Comparison of ENCODE assay signal across 16 cellular contexts in genomic region chr7:107961399-107961798, GRCh38. TPM values are rescaled to one million over a fixed set of nuclear protein-coding genes. Genes with fewer than 3 reads are reported as not detected.
A peak's percentile ranks its signal among the peaks of the same experiment; 100 is the strongest.
DNase-seq lines count a peak whose midpoint lies in the region; ATAC-seq and TF ChIP-seq lines count a peak whose summit lies in the region.
"Had no signal": no experiment of that assay in that cellular context is flagged by ENCODE, and none has a peak within 500 bp of the region (broad histone marks: within the 10 kb centered on the region; RNA-seq: fewer than 3 reads in every experiment).

No MANE protein-coding gene starts in this region.

- no peak for TF ChIP-seq CTCF in MCF 10A (IDR thresholded peaks at IDR 0.05; ENCODE audit: unreplicated experiment)
- no peak for TF ChIP-seq CTCF in mammary epithelial cell (conservative IDR thresholded peaks at IDR 0.05 in 1 of 2, IDR thresholded peaks at IDR 0.05 in 1 of 2; ENCODE audit: extremely low read depth in 1 of 2, insufficient read depth in 1 of 2, low read depth in 1 of 2, low read length in 2 of 2)
- TF ChIP-seq CTCF in body of pancreas (IDR thresholded peaks at IDR 0.05) = no peak
- no peak for TF ChIP-seq CTCF in hepatocyte (IDR thresholded peaks at IDR 0.05; ENCODE audit: poor library complexity)
- TF ChIP-seq CTCF in transverse colon (IDR thresholded peaks at IDR 0.05) = no peak

- peaks cover 3% of the 10 kb centered on the region for H3K4me1 ChIP-seq in mammary epithelial cell (ENCODE audit: insufficient read depth, low read length)
- no peaks in the 10 kb centered on the region for H3K4me1 ChIP-seq in body of pancreas
- no peaks in the 10 kb centered on the region for H3K4me1 ChIP-seq in hepatocyte (ENCODE audit: insufficient read depth)
- H3K4me1 ChIP-seq in transverse colon = peaks cover 0 to 19% (median 10%) of the 10 kb centered on the region in 4 donors
- H3K4me1 ChIP-seq in effector memory CD4-positive, alpha-beta T cell (ENCODE audit: control insufficient read depth, insufficient read depth, low read length, poor library complexity, severe bottlenecking) = no peaks in the 10 kb centered on the region

- H3K27me3 ChIP-seq in mammary epithelial cell (ENCODE audit: insufficient read depth, low read length) (no peaks in the 10 kb centered on the region), body of pancreas (no peaks in the 10 kb centered on the region), hepatocyte (no peaks in the 10 kb centered on the region), transverse colon (no peaks in the 10 kb centered on the region)
- H3K27me3 ChIP-seq in effector memory CD4-positive, alpha-beta T cell (replicated peaks; ENCODE audit: control insufficient read depth, insufficient read depth, low read length, poor library complexity, severe bottlenecking) = no peaks in the 10 kb centered on the region
- H3K27me3 ChIP-seq: cardiac muscle cell had no signal

- dilution Hi-C loops in mammary epithelial cell (cut with HindIII; ENCODE audit: low sequenced_read_pairs) = no loop called here

- H3K4me2 ChIP-seq in mammary epithelial cell (ENCODE audit: insufficient read depth, low read depth, low read length) (no peak overlapping the region), hepatocyte (no peak overlapping the region)

- peak; percentile 33 for DNase-seq in MCF 10A (ENCODE audit: unreplicated experiment)
- DNase-seq in mammary epithelial cell = no peak
- DNase-seq in body of pancreas = peak in 3 of 4 donors; percentile 26 to 37 (median 32)
- DNase-seq in hepatocyte (ENCODE audit: low spot score) = no peak
- peak; percentile 37 for DNase-seq in transverse colon
- no peak for DNase-seq in effector memory CD4-positive, alpha-beta T cell
- DNase-seq: activated naive CD4-positive, alpha-beta T cell treated with anti-CD3 and anti-CD28 coated beads for 36 hours; COR-L47; KG1; occipital lobe had no signal

- H2AFZ ChIP-seq in mammary epithelial cell (ENCODE audit: low read depth, low read length) (no peak overlapping the region), hepatocyte (no peak overlapping the region)

- H3K9me3 ChIP-seq in mammary epithelial cell (replicated peaks; ENCODE audit: insufficient read depth, low read length) (no peaks in the 10 kb centered on the region), body of pancreas (no peaks in the 10 kb centered on the region), hepatocyte (ENCODE audit: low read depth) (no peaks in the 10 kb centered on the region), transverse colon (no peaks in the 10 kb centered on the region)
- no peaks in the 10 kb centered on the region for H3K9me3 ChIP-seq in effector memory CD4-positive, alpha-beta T cell (ENCODE audit: control insufficient read depth, low read length)

- no TSS peak for BruUV-seq in MCF 10A (replicated peaks; lab: Mats Ljungman, UMichigan)
- no TSS peak for BruUV-seq in mammary epithelial cell (replicated peaks; lab: Mats Ljungman, UMichigan)

- in situ Hi-C loops in mammary epithelial cell (cut with MboI; ENCODE audit: low sequenced_read_pairs in 2 of 2) (no loop called here), transverse colon (cut with MboI; ENCODE audit: low pct_ligation_motif_present in 1 of 4, low pct_unique_long_range_greater_than_20kb in 1 of 4, low sequenced_read_pairs in 3 of 4) (no loop called here)

- no peaks in the 10 kb centered on the region for H3K9me2 ChIP-seq in hepatocyte (replicated peaks; ENCODE audit: insufficient read depth)

- 74% methylated on average over 9 of the region's 9 CpGs for WGBS in mammary epithelial cell (ENCODE audit: low coverage, missing lambda C conversion rate)
- WGBS in body of pancreas, 2 donors = 56 to 60% methylated on average over 9 of the region's 9 CpGs
- 74% methylated on average over 9 of the region's 9 CpGs for WGBS in hepatocyte (ENCODE audit: low lambda C conversion rate, missing lambda C conversion rate)
- 57 to 64% methylated on average over 6 to 9 of the region's 9 CpGs for WGBS in transverse colon (ENCODE audit: low coverage in 1 of 2), 2 donors

- H3K27ac Mint-ChIP-seq in MCF 10A (ENCODE audit: low read depth, unreplicated experiment) = peak overlapping the region; percentile 74
- H3K27ac Mint-ChIP-seq: activated naive CD4-positive, alpha-beta T cell treated with anti-CD3 and anti-CD28 coated beads for 36 hours had no signal

- peaks cover 58% of the 10 kb centered on the region for H3K36me3 ChIP-seq in mammary epithelial cell (ENCODE audit: insufficient read depth, low read length)
- H3K36me3 ChIP-seq in body of pancreas (replicated peaks in 1 of 2; ENCODE audit: insufficient read depth in 1 of 2, low read depth in 2 of 2) = peaks cover 5 to 18% of the 10 kb centered on the region in 2 donors
- peaks cover 5% of the 10 kb centered on the region for H3K36me3 ChIP-seq in hepatocyte (replicated peaks; ENCODE audit: insufficient read depth, low read depth)
- H3K36me3 ChIP-seq in transverse colon = peaks cover 0 to 22% (median 6%) of the 10 kb centered on the region in 4 donors
- no peaks in the 10 kb centered on the region for H3K36me3 ChIP-seq in effector memory CD4-positive, alpha-beta T cell (ENCODE audit: control insufficient read depth, insufficient read depth, low read length)

- POLR2A ChIA-PET in MCF 10A (lab: Yijun Ruan, JAX) = interaction anchor here (0.7 to 13.0 kb wide), 11 partner anchors 9 to 104 kb away, joined by 3 to 337 read pairs (median 4); partner anchors contain the start of gene LAMB1

- intact Hi-C loops in MCF 10A (cut with micrococcal nuclease) (no loop called here), mammary epithelial cell (cut with micrococcal nuclease) (no loop called here), body of pancreas (cut with DNase I) (no loop called here), transverse colon (cut with DNase I; ENCODE audit: low total_unique reads) (no loop called here)

- TF ChIP-seq POLR2A in body of pancreas (IDR thresholded peaks at IDR 0.05) (no peak), transverse colon (IDR thresholded peaks at IDR 0.05) (no peak)

- H3K4me3 ChIP-seq in mammary epithelial cell (replicated peaks in 1 of 3; ENCODE audit: insufficient read depth in 1 of 3, low read depth in 2 of 3, low read length in 3 of 3) = no peak overlapping the region
- no peak overlapping the region for H3K4me3 ChIP-seq in body of pancreas
- no peak overlapping the region for H3K4me3 ChIP-seq in hepatocyte
- no peak overlapping the region for H3K4me3 ChIP-seq in transverse colon
- H3K4me3 ChIP-seq in effector memory CD4-positive, alpha-beta T cell (ENCODE audit: insufficient read depth, low read depth, low read length, poor library complexity, severe bottlenecking) = no peak overlapping the region
- H3K4me3 ChIP-seq: cardiac muscle cell had no signal

- H3K27ac ChIP-seq in mammary epithelial cell (ENCODE audit: insufficient read depth, low read depth, low read length) (no peak overlapping the region), body of pancreas (no peak overlapping the region), hepatocyte (peak overlapping the region; percentile 49), transverse colon (peak overlapping the region; percentile 11 to 63 (median 28))
- no peak overlapping the region for H3K27ac ChIP-seq in effector memory CD4-positive, alpha-beta T cell (ENCODE audit: insufficient read depth, low read length, poor library complexity, severe bottlenecking)
- H3K27ac ChIP-seq: cardiac muscle cell, VCaP had no signal

- H4K20me1 ChIP-seq in mammary epithelial cell (ENCODE audit: insufficient read depth, low read length) = no peaks in the 10 kb centered on the region
- H4K20me1 ChIP-seq in hepatocyte (ENCODE audit: insufficient read depth, poor library complexity, severe bottlenecking) = no peaks in the 10 kb centered on the region

- CTCF ChIA-PET in MCF 10A (lab: Yijun Ruan, JAX) (interaction anchor here (0.6 to 1.9 kb wide), 5 partner anchors 9 to 55 kb away, joined by 3 to 5 read pairs (median 3); no protein-coding TSS in a partner anchor), mammary epithelial cell (lab: Charles Lee; ENCODE audit: low non-redundant PET) (no interaction called here)

- no peak overlapping the region for H3K9ac ChIP-seq in mammary epithelial cell (ENCODE audit: insufficient read depth, low read length)

- ATAC-seq in body of pancreas (no peak), HG03520 (IDR thresholded peaks at IDR 0.05; ENCODE audit: unreplicated experiment) (no peak), HG03025 (IDR thresholded peaks at IDR 0.05; ENCODE audit: low FRiP score, unreplicated experiment) (no peak)
- ATAC-seq: HCT116, SK-N-SH treated with all-trans-retinoic acid at 6 μM for 48 hours had no signal

- H3K36me3 Mint-ChIP-seq in MCF 10A (ENCODE audit: insufficient read depth, unreplicated experiment) = no peaks in the 10 kb centered on the region

- H3K9me3 Mint-ChIP-seq in MCF 10A (ENCODE audit: unreplicated experiment) = no peaks in the 10 kb centered on the region
- H3K9me3 Mint-ChIP-seq: activated naive CD4-positive, alpha-beta T cell treated with anti-CD3 and anti-CD28 coated beads for 36 hours had no signal

- TF ChIP-seq EP300 in transverse colon (IDR thresholded peaks at IDR 0.05; ENCODE audit: low read depth) = no peak

- H3K79me2 ChIP-seq in mammary epithelial cell (ENCODE audit: insufficient read depth, low read length) = peaks cover 11% of the 10 kb centered on the region
- peaks cover 23% of the 10 kb centered on the region for H3K79me2 ChIP-seq in hepatocyte

- peaks cover 27% of the 10 kb centered on the region for H3K4me1 Mint-ChIP-seq in MCF 10A (ENCODE audit: insufficient read depth, unreplicated experiment)

- no peak overlapping the region for H3K4me3 Mint-ChIP-seq in MCF 10A (ENCODE audit: unreplicated experiment)
- H3K4me3 Mint-ChIP-seq: activated naive CD4-positive, alpha-beta T cell treated with anti-CD3 and anti-CD28 coated beads for 36 hours had no signal

- no peaks in the 10 kb centered on the region for H3K27me3 Mint-ChIP-seq in MCF 10A (ENCODE audit: insufficient read depth, unreplicated experiment)

RNA-seq across cellular contexts. Expression of gene LAMB1, which starts 41.6 kb away (rescaled TPM):
- total RNA-seq in MCF 10A (2022) (199 and 275 TPM in 2 replicates), mammary epithelial cell (100 to 1,000 TPM; 219 to 285 TPM), body of pancreas (100 to 1,000 TPM in 1 of 2 donors, 10 to 100 TPM in 1; 91.6 to 130 TPM), hepatocyte (323 and 355 TPM in 2 replicates), transverse colon (100 to 1,000 TPM in 2 of 4 donors, 10 to 100 TPM in 2; 54.2 to 119 (median 90.3) TPM)
- polyA plus RNA-seq in mammary epithelial cell (76.2 TPM), hepatocyte (284 and 329 TPM in 2 replicates)
- 447 TPM for polyA minus RNA-seq in mammary epithelial cell

Comparison
In these comparisons a context has a peak if more than half of its experiments do, and no peak if none do; other contexts are left out.
1. DNase-seq: peak in MCF 10A (single experiment), body of pancreas (3 of 4) and transverse colon (single experiment); none in mammary epithelial cell (single experiment), hepatocyte (single experiment) and effector memory CD4-positive, alpha-beta T cell (0 of 3).
2. H3K27ac ChIP-seq: peak in hepatocyte (single experiment) and transverse colon (4 of 4); none in mammary epithelial cell (single experiment), body of pancreas (0 of 4) and effector memory CD4-positive, alpha-beta T cell (single experiment).